ENCODE assay signal across 15 cellular contexts in genomic region chr4:52550186-52550585, GRCh38.
"Had no signal": no experiment of that assay in that cellular context is flagged by ENCODE, and none has a peak within 500 bp of the region (broad histone marks: within the 10 kb centered on the region; RNA-seq: fewer than 3 reads in every experiment).

No MANE protein-coding gene starts in this region.

- H3K27ac ChIP-seq: gastrocnemius medialis, pancreas, thyroid gland, uterus, VCaP had no signal

- H3K36me3 ChIP-seq: gastrocnemius medialis, pancreas, thyroid gland, uterus had no signal

- H3K9me3 ChIP-seq: gastrocnemius medialis, pancreas, thyroid gland, uterus had no signal

- ATAC-seq: activated CD4-positive, alpha-beta T cell treated with anti-CD3 and anti-CD28 coated beads for 36 hours; gastrocnemius medialis; left lobe of liver; pancreas; T-cell had no signal

- H3K4me1 ChIP-seq: pancreas, thyroid gland, uterus had no signal

- DNase-seq: activated CD4-positive, alpha-beta memory T cell treated with anti-CD3 and anti-CD28 coated beads, Interleukin-2, amount 10 ng/mL, durations not matched to agents 7 days and 5 days; activated CD4-positive, alpha-beta T cell treated with anti-CD3 and anti-CD28 coated beads for 36 hours; activated gamma-delta T cell; activated T-cell treated with anti-CD3 and anti-CD28 coated beads, Interleukin-2, amount 50 U/mL, for 48 hours; amygdala; gastrocnemius medialis; hippocampal formation; mesenchymal stem cell; pancreas; small intestine; T-cell; thyroid gland; uterus had no signal

- H3K4me3 ChIP-seq: gastrocnemius medialis, pancreas, thyroid gland, uterus had no signal

- H3K27me3 ChIP-seq: gastrocnemius medialis, pancreas, thyroid gland, uterus had no signal
